23 cellular contexts compared by ENCODE assay signal in genomic region chr1:96971849-96972602, GRCh38.
DNase-seq lines count a peak whose midpoint lies in the region; ATAC-seq and TF ChIP-seq lines count a peak whose summit lies in the region.
"Had no signal": no experiment of that assay in that cellular context is flagged by ENCODE, and none has a peak within 500 bp of the region (broad histone marks: within the 10 kb centered on the region; RNA-seq: fewer than 3 reads in every experiment).

No MANE protein-coding gene starts in this region.

- H3K27me3 ChIP-seq in right lobe of liver (no peaks in the 10 kb centered on the region), uterus (no peaks in the 10 kb centered on the region)
- H3K27me3 ChIP-seq: ovary had no signal

- H3K4me3 ChIP-seq in LNCaP clone FGC (ENCODE audit: low read depth, low read length) (no peak overlapping the region), right lobe of liver (no peak overlapping the region), uterus (no peak overlapping the region)
- H3K4me3 ChIP-seq: ovary had no signal

- H3K27ac ChIP-seq in right lobe of liver (peak overlapping the region in 1 of 3 donors; percentile 6), uterus (no peak overlapping the region)
- H3K27ac ChIP-seq: ovary had no signal

- WGBS in right lobe of liver (ENCODE audit: insufficient coverage, low coverage, low lambda C conversion rate, missing lambda C conversion rate) = 22% methylated on average over 7 of the region's 8 CpGs

- no peaks in the 10 kb centered on the region for H3K36me3 ChIP-seq in right lobe of liver
- no peaks in the 10 kb centered on the region for H3K36me3 ChIP-seq in uterus
- H3K36me3 ChIP-seq: ovary had no signal

- intact Hi-C loops in right lobe of liver (cut with DNase I) = no loop called here
- intact Hi-C loops in uterus (cut with DNase I; ENCODE audit: low total_unique reads) = no loop called here

- no peak for TF ChIP-seq CTCF in LNCaP clone FGC (IDR thresholded peaks at IDR 0.05; ENCODE audit: control insufficient read depth, extremely low read depth, insufficient read depth)
- no peak for TF ChIP-seq CTCF in right lobe of liver (IDR thresholded peaks at IDR 0.05)
- TF ChIP-seq CTCF in uterus (IDR thresholded peaks at IDR 0.05) = no peak

- DNase-seq in DMS53 (lab: John Stamatoyannopoulos, UW) = peak; percentile 65
- peak; percentile 22 for DNase-seq in LNCaP clone FGC (ENCODE audit: low read depth)
- peak; percentile 70 for DNase-seq in astrocyte of the hippocampus (ENCODE audit: low read depth, low spot score)
- no peak for DNase-seq in right lobe of liver
- DNase-seq in inferior parietal cortex (ENCODE audit: extremely low spot score) = no peak
- no peak for DNase-seq in uterus
- DNase-seq: ACHN; activated CD4-positive, alpha-beta T cell treated with anti-CD3 and anti-CD28 coated beads, Interleukin-2, amount 50 U/mL, for 4 hours; activated CD8-positive, alpha-beta memory T cell treated with anti-CD3 and anti-CD28 coated beads, Interleukin-2, amount 10 ng/mL, durations not matched to agents 7 days and 5 days; activated naive CD4-positive, alpha-beta T cell; activated naive CD8-positive, alpha-beta T cell treated with anti-CD3 and anti-CD28 coated beads, Interleukin-2, amount 50 U/mL, for 24 hours; activated T-cell treated with anti-CD3 and anti-CD28 coated beads, Interleukin-2, amount 50 U/mL, for 72 hours; CD8-positive, alpha-beta memory T cell; hypothalamus; left colon; NCI-H146; NCI-H2107; NCI-H774; ovary; small intestine; stimulated activated naive CD4-positive, alpha-beta T cell; T-cell had no signal

- peaks cover 0 to 12% (median 0%) of the 10 kb centered on the region in 4 donors for H3K4me1 ChIP-seq in right lobe of liver
- H3K4me1 ChIP-seq in uterus = no peaks in the 10 kb centered on the region

- H3K9me3 ChIP-seq in right lobe of liver (no peaks in the 10 kb centered on the region), uterus (no peaks in the 10 kb centered on the region)
- H3K9me3 ChIP-seq: ovary had no signal

- ATAC-seq in right lobe of liver = peak; percentile 74 to 88 (median 85)
- ATAC-seq in HG03139 (IDR thresholded peaks at IDR 0.05; ENCODE audit: unreplicated experiment) = no peak
- ATAC-seq: activated CD8-positive, alpha-beta memory T cell treated with anti-CD3 and anti-CD28 coated beads, Interleukin-2, amount 10 ng/mL, durations not matched to agents 7 days and 5 days; activated naive CD8-positive, alpha-beta T cell treated with anti-CD3 and anti-CD28 coated beads, Interleukin-2, amount 50 U/mL, for 24 hours; activated T-cell treated with anti-CD3 and anti-CD28 coated beads, Interleukin-2, amount 50 U/mL, for 72 hours; left colon; T-cell had no signal

- TF ChIP-seq POLR2A in right lobe of liver (IDR thresholded peaks at IDR 0.05) = no peak
- TF ChIP-seq POLR2A in uterus (IDR thresholded peaks at IDR 0.05) = no peak

Comparison
In these comparisons a context has a peak if more than half of its experiments do, and no peak if none do; other contexts are left out.
1. DNase-seq: peak in DMS53 (single experiment), LNCaP clone FGC (single experiment) and astrocyte of the hippocampus (single experiment); none in right lobe of liver (0 of 3), inferior parietal cortex (single experiment) and uterus (0 of 2).